In the genomic region with DNA sequence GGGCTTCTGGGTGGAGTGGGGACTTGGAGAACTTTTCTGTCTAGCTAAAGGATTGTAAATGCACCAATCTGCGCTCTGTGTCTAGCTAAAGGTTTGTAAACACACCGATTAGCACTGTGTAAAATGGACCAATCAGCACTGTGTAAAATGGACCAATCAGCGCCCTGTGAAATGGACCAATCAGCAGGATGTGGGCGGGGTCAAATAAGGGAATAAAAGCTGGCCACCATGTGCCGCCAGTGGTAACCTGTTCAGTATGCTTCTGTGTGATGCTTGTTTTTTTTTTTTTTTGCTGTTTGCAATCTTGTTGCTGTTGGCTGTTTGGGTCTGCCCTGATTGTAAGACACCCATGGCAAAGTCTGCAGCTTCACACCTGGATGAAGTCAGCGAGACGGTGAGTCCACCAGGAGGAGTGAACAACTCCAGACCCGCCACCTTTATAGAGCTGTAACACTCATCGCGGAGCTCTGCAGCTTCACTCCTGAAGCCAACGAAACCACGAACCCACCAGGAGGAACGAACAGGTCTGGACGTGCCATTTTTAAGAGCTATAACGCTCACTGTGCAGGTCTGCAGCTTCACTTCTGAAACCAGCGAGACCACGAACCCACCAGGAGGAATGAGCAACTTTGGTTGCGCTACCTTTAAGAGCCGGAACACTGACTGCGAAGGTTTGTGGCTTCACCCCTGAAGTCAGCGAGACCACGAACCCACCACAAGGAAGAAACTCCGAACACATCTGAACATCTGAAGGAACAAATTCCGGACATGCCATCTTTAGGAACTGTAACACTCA, we compare ENCODE assay signal across 10 cellular contexts.
DNase-seq lines count a peak whose midpoint lies in the region; ATAC-seq, FAIRE-seq and TF ChIP-seq lines count a peak whose summit lies in the region.
"Had no signal": no experiment of that assay in that cellular context is flagged by ENCODE, and none has a peak within 500 bp of the region (broad histone marks: within the 10 kb centered on the region; RNA-seq: fewer than 3 reads in every experiment).

No MANE protein-coding gene starts in this region.

- no peaks in the 10 kb centered on the region; a peak in 3 of 4 replicates for H3K27me3 ChIP-seq in GM12878 (replicated peaks in 1 of 2; ENCODE audit: control insufficient read depth in 2 of 2, insufficient read depth in 2 of 2, low read length in 1 of 2)
- no peaks in the 10 kb centered on the region for H3K27me3 ChIP-seq in ascending aorta

- CTCF ChIA-PET in HEK293 (lab: Yijun Ruan, JAX), result interaction anchor here (0.6 to 2.3 kb wide), 6 partner anchors 21 to 1947 kb away, joined by 3 to 8 read pairs (median 4); a partner anchor contains a TSS
- CTCF ChIA-PET in GM12878 (lab: Yijun Ruan, JAX), result interaction anchor here (1.1 kb wide), 1 partner anchor 251 kb away, joined by 4 read pairs; no protein-coding TSS in a partner anchor

- no peak for TF ChIP-seq RAD21 in GM12878 (IDR thresholded peaks at IDR 0.05; ENCODE audit: insufficient read depth, low read depth, low read length)

- in situ Hi-C loops in GM12878 (cut with MboI), result no loop called here

- DNase-seq in activated CD4-positive, alpha-beta T cell treated with anti-CD3 and anti-CD28 coated beads for 4 hours, result peak; percentile 59 to 64
- peak; percentile 37 for DNase-seq in GM12878 (ENCODE audit: low read depth, low spot score)
- peak; percentile 13 to 45 for DNase-seq in stimulated activated CD8-positive, alpha-beta memory T cell treated with anti-CD3 and anti-CD28 coated beads, Interleukin-15, amount 100 ng/mL, for 4 hours (ENCODE audit: low read depth in 2 of 2)
- no peak for DNase-seq in RPMI8226
- no peak for DNase-seq in NCI-H524 treated with DMSO at 0.1 percent for 48 hours (lab: John Stamatoyannopoulos, UW)
- no peak for DNase-seq in ascending aorta (ENCODE audit: low spot score in 2 of 2)
- DNase-seq: NCI-H526 treated with DMSO at 0.1 percent for 48 hours had no signal

- no peak overlapping the region for H3K9ac ChIP-seq in GM12878 (ENCODE audit: control insufficient read depth, insufficient read depth, low read length)

- no peaks in the 10 kb centered on the region for H3K79me2 ChIP-seq in GM12878 (ENCODE audit: control insufficient read depth, insufficient read depth, low read length)

- peak; percentile 61 for ATAC-seq in GM12878
- no peak for ATAC-seq in GM21717 (IDR thresholded peaks at IDR 0.05; ENCODE audit: unreplicated experiment)

- intact Hi-C loops in GM12878 (cut with micrococcal nuclease; ENCODE audit: unreplicated experiment), result no loop called here
- intact Hi-C loops in ascending aorta (cut with DNase I), result no loop called here

- H2AFZ ChIP-seq in GM12878 (ENCODE audit: control insufficient read depth, low read depth, low read length), result peak overlapping the region; percentile 56

- 9% methylated on average over 24 of the region's 24 CpGs for WGBS in GM12878 (ENCODE audit: insufficient coverage, insufficient replicate concordance, low lambda C conversion rate, missing lambda C conversion rate)

- TF ChIP-seq CTCF in HEK293 (tag by site-specific recombination; IDR thresholded peaks at IDR 0.05) (no peak), GM12878 (IDR thresholded peaks at IDR 0.05 in 2 of 3, conservative IDR thresholded peaks at IDR 0.05 in 1 of 3; ENCODE audit: control insufficient read depth in 2 of 3, extremely low read depth in 1 of 3, insufficient read depth in 1 of 3, low read depth in 3 of 3, low read length in 3 of 3) (no peak), ascending aorta (IDR thresholded peaks at IDR 0.05) (no peak)

- H3K4me1 ChIP-seq in HEK293 (ENCODE audit: control insufficient read depth, insufficient read depth, low read length) (no peaks in the 10 kb centered on the region), GM12878 (ENCODE audit: control insufficient read depth, insufficient read depth, low read length) (peaks cover 17% of the 10 kb centered on the region), ascending aorta (no peaks in the 10 kb centered on the region)

- H3K36me3 ChIP-seq in HEK293 (ENCODE audit: control insufficient read depth in 2 of 2, insufficient read depth in 1 of 2, low read length in 2 of 2), result no peaks in the 10 kb centered on the region
- H3K36me3 ChIP-seq in GM12878 (ENCODE audit: control insufficient read depth in 2 of 2, insufficient read depth in 2 of 2, low read length in 1 of 2), result no peaks in the 10 kb centered on the region
- H3K36me3 ChIP-seq in ascending aorta, result no peaks in the 10 kb centered on the region

- no peak overlapping the region for H3K4me3 ChIP-seq in HEK293 (ENCODE audit: low read depth, low read length)
- no peak overlapping the region for H3K4me3 ChIP-seq in GM12878
- no peak overlapping the region for H3K4me3 ChIP-seq in ascending aorta

- no peaks in the 10 kb centered on the region for H3K9me3 ChIP-seq in HEK293 (ENCODE audit: control insufficient read depth, insufficient read depth, low read depth, low read length)
- peaks cover 4% of the 10 kb centered on the region; the same call in 2 of the 3 replicates for H3K9me3 ChIP-seq in GM12878 (replicated peaks; ENCODE audit: control insufficient read depth, insufficient read depth, low read length)
- H3K9me3 ChIP-seq in ascending aorta, result no peaks in the 10 kb centered on the region

- H3K4me2 ChIP-seq in GM12878 (ENCODE audit: control insufficient read depth, insufficient read depth), result peak overlapping the region; percentile 57

- TF ChIP-seq POLR2A in GM12878 (IDR thresholded peaks at IDR 0.05; ENCODE audit: low read depth, low read length), result peak; percentile 37; the same call in 1 of the 2 replicates

- H4K20me1 ChIP-seq in GM12878 (ENCODE audit: control insufficient read depth, insufficient read depth), result no peaks in the 10 kb centered on the region

- SMC1A ChIA-PET in GM12878 (lab: Charles Lee; ENCODE audit: uncharacterized antibody, unreplicated experiment), result no interaction called here

- TF ChIP-seq EP300 in GM12878 (IDR thresholded peaks at IDR 0.05; ENCODE audit: borderline replicate concordance in 1 of 2, control insufficient read depth in 1 of 2, low read depth in 2 of 2, low read length in 2 of 2), result no peak

- H3K27ac ChIP-seq in HEK293 (ENCODE audit: extremely low read depth, low read depth, low read length) (no peak overlapping the region), GM12878 (ENCODE audit: control insufficient read depth, insufficient read depth) (no peak overlapping the region), ascending aorta (no peak overlapping the region)

- no TSS peak for BruUV-seq in GM12878 (replicated peaks; lab: Mats Ljungman, UMichigan)

- POLR2A ChIA-PET in HEK293 (lab: Yijun Ruan, JAX), result interaction anchor here (0.7 to 2.1 kb wide), 3 partner anchors 19 to 217 kb away, joined by 3 to 10 read pairs (median 5); a partner anchor contains a TSS
- POLR2A ChIA-PET in GM12878 (lab: Charles Lee), result interaction anchor here (0.6 kb wide), 1 partner anchor 228 kb away, joined by 3 read pairs; no protein-coding TSS in a partner anchor

- RAD21 ChIA-PET in GM12878 (lab: Charles Lee; ENCODE audit: unreplicated experiment), result no interaction called here

- FAIRE-seq in GM12878 (lab: Jason Lieb, UNC), result peak; percentile 91
- FAIRE-seq: islet of Langerhans had no signal

TF ChIP-seq in HEK293, 187 proteins besides CTCF, POLR2A, EP300 and RAD21 (continues in another document):
- TF ChIP-seq HOXA7 (CRISPR knock-in tag; IDR thresholded peaks at IDR 0.05; ENCODE audit: borderline replicate concordance) (no peak), SP2 (tag by site-specific recombination; IDR thresholded peaks at IDR 0.05) (peak; percentile 16; the same call in 1 of the 2 replicates)
- TF ChIP-seq, protein P1, sequence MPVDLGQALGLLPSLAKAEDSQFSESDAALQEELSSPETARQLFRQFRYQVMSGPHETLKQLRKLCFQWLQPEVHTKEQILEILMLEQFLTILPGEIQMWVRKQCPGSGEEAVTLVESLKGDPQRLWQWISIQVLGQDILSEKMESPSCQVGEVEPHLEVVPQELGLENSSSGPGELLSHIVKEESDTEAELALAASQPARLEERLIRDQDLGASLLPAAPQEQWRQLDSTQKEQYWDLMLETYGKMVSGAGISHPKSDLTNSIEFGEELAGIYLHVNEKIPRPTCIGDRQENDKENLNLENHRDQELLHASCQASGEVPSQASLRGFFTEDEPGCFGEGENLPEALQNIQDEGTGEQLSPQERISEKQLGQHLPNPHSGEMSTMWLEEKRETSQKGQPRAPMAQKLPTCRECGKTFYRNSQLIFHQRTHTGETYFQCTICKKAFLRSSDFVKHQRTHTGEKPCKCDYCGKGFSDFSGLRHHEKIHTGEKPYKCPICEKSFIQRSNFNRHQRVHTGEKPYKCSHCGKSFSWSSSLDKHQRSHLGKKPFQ (tag by site-specific recombination; IDR thresholded peaks at IDR 0.05), result peak; percentile 64; the same call in 1 of the 2 replicates

TF ChIP-seq in GM12878, 131 proteins besides CTCF, POLR2A, EP300 and RAD21 (continues in another document):
- TF ChIP-seq, protein P2, sequence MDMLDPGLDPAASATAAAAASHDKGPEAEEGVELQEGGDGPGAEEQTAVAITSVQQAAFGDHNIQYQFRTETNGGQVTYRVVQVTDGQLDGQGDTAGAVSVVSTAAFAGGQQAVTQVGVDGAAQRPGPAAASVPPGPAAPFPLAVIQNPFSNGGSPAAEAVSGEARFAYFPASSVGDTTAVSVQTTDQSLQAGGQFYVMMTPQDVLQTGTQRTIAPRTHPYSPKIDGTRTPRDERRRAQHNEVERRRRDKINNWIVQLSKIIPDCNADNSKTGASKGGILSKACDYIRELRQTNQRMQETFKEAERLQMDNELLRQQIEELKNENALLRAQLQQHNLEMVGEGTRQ (IDR thresholded peaks at IDR 0.05; ENCODE audit: borderline replicate concordance, low read depth, low read length), result no peak

Comparison
In these comparisons a context has a peak if more than half of its experiments do, and no peak if none do; other contexts are left out.
1. DNase-seq: peak in activated CD4-positive, alpha-beta T cell treated with anti-CD3 and anti-CD28 coated beads for 4 hours (2 of 2), GM12878 (single experiment) and stimulated activated CD8-positive, alpha-beta memory T cell treated with anti-CD3 and anti-CD28 coated beads, Interleukin-15, amount 100 ng/mL, for 4 hours (2 of 2); none in RPMI8226 (single experiment), NCI-H524 treated with DMSO at 0.1 percent for 48 hours (single experiment) and ascending aorta (0 of 2).